ENCODE assay signal across 10 cellular contexts in genomic region chr11:76671236-76671590, GRCh38. TPM values are rescaled to one million over a fixed set of nuclear protein-coding genes. Genes with fewer than 3 reads are reported as not detected.
DNase-seq lines count a peak whose midpoint lies in the region; ATAC-seq and TF ChIP-seq lines count a peak whose summit lies in the region.
"Had no signal": no experiment of that assay in that cellular context is flagged by ENCODE, and none has a peak within 500 bp of the region (broad histone marks: within the 10 kb centered on the region; RNA-seq: fewer than 3 reads in every experiment).

No MANE protein-coding gene starts in this region.

- DNase-seq in left ventricle myocardium inferior (no peak), Right ventricle myocardium inferior (ENCODE audit: missing footprints) (no peak), cardiac fibroblast (ENCODE audit: low read depth in 2 of 2) (no peak), uterus (no peak), NOMO-1 treated with dmso at 0.1 percent for 144 hours (lab: John Stamatoyannopoulos, UW; ENCODE audit: unreplicated experiment) (no peak)
- DNase-seq in activated CD4-positive, alpha-beta T cell treated with anti-CD3 and anti-CD28 coated beads for 1 hour: no peak
- DNase-seq: DMS153, T1000 had no signal

- H3K27me3 ChIP-seq in left ventricle myocardium inferior (ENCODE audit: low read depth) (no peaks in the 10 kb centered on the region), muscle layer of duodenum (ENCODE audit: low read depth, low read length) (peaks cover 15% of the 10 kb centered on the region), uterus (no peaks in the 10 kb centered on the region)

- H3K9me3 ChIP-seq in left ventricle myocardium inferior (replicated peaks) (no peaks in the 10 kb centered on the region), muscle layer of duodenum (ENCODE audit: control insufficient read depth in 1 of 2, low read length in 2 of 2) (no peaks in the 10 kb centered on the region), uterus (no peaks in the 10 kb centered on the region)

- H3K4me3 ChIP-seq in left ventricle myocardium inferior (peak overlapping the region; percentile 78), cardiac fibroblast (replicated peaks in 1 of 2; ENCODE audit: low read depth in 2 of 2, low read length in 2 of 2) (peak overlapping the region; percentile 11 to 60), muscle layer of duodenum (ENCODE audit: low read depth in 1 of 2, low read length in 2 of 2) (peak overlapping the region; percentile 26 to 62), uterus (peak overlapping the region; percentile 50 to 51)

- TF ChIP-seq CTCF in left ventricle myocardium inferior (IDR thresholded peaks at IDR 0.05; ENCODE audit: borderline replicate concordance) (no peak), cardiac fibroblast (IDR thresholded peaks at IDR 0.05; ENCODE audit: low read depth, low read length) (no peak), uterus (IDR thresholded peaks at IDR 0.05) (no peak)

- H3K27ac ChIP-seq in left ventricle myocardium inferior (replicated peaks) (peak overlapping the region; percentile 94), muscle layer of duodenum (ENCODE audit: low read length) (peak overlapping the region; percentile 8), uterus (peak overlapping the region; percentile 77 to 83)

- TF ChIP-seq POLR2A in uterus (IDR thresholded peaks at IDR 0.05): no peak

- ATAC-seq in Right ventricle myocardium inferior (no peak), HG02678 (IDR thresholded peaks at IDR 0.05; ENCODE audit: unreplicated experiment) (no peak)

- H3K36me3 ChIP-seq in left ventricle myocardium inferior (no peaks in the 10 kb centered on the region), muscle layer of duodenum (ENCODE audit: control insufficient read depth in 1 of 2, insufficient read depth in 2 of 2, low read length in 2 of 2) (no peaks in the 10 kb centered on the region), uterus (no peaks in the 10 kb centered on the region)

- H3K4me1 ChIP-seq in left ventricle myocardium inferior (peaks cover 66% of the 10 kb centered on the region), muscle layer of duodenum (ENCODE audit: control insufficient read depth in 1 of 2, insufficient read depth in 2 of 2, low read length in 2 of 2) (peaks cover 9 to 10% of the 10 kb centered on the region in 2 donors), uterus (peaks cover 0 to 6% of the 10 kb centered on the region in 2 donors)

- intact Hi-C loops in left ventricle myocardium inferior (cut with micrococcal nuclease): no loop called here
- intact Hi-C loops in Right ventricle myocardium inferior (cut with DNase I): loop anchor here (1.0 to 10.0 kb wide), 4 partner anchors 54 to 466 kb away; partner anchors contain the start of gene WNT11
- intact Hi-C loops in uterus (cut with DNase I; ENCODE audit: low total_unique reads): no loop called here

RNA-seq across cellular contexts. Expression of gene LRRC32, which starts 0.7 kb away (rescaled TPM):
- total RNA-seq in left ventricle myocardium inferior (35.1 TPM), Right ventricle myocardium inferior (32.5 TPM), uterus (100 to 1,000 TPM in 1 of 4 donors, 10 to 100 TPM in 2, 1 to 10 TPM in 1; 10.0 to 121 (median 17.5) TPM)

Comparison
In these comparisons a context has a peak if more than half of its experiments do, and no peak if none do; other contexts are left out.
1. H3K27ac ChIP-seq: peak in every context shown above with its lines; median percentile 94 in left ventricle myocardium inferior; 80 in uterus; 8 in muscle layer of duodenum.